In the genomic region with DNA sequence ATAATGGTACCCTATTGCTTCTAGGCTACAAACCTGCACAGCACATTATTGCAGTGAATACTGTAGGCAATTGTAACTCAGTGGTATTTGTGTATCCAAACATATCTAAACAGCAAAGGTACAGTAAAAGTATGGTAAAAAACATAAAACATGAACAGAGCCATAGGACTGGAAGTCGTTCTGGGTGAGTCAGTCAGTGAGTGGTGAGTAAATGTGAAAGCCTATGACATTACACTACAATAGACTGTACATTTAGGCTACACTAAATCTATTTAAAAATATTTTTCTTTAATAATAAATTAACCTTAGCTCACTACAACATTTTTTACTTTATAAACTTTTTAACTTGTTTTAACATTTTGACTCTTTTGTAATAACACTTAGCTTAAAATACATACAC, we compare ENCODE assay signal across 18 cellular contexts.
"Had no signal": no experiment of that assay in that cellular context is flagged by ENCODE, and none has a peak within 500 bp of the region (broad histone marks: within the 10 kb centered on the region; RNA-seq: fewer than 3 reads in every experiment).

No MANE protein-coding gene starts in this region.

- H3K9me3 Mint-ChIP-seq: activated naive CD4-positive, alpha-beta T cell treated with anti-CD3 and anti-CD28 coated beads, Interleukin-2, amount 10 ng/mL, durations not matched to agents 7 days and 5 days had no signal

- H3K4me3 Mint-ChIP-seq: activated naive CD4-positive, alpha-beta T cell treated with anti-CD3 and anti-CD28 coated beads, Interleukin-2, amount 10 ng/mL, durations not matched to agents 7 days and 5 days; neural crest cell; T-helper 17 cell had no signal

- H3K36me3 Mint-ChIP-seq: activated naive CD4-positive, alpha-beta T cell treated with anti-CD3 and anti-CD28 coated beads, Interleukin-2, amount 10 ng/mL, durations not matched to agents 7 days and 5 days had no signal

- H3K27ac ChIP-seq: epithelial cell of prostate, gastroesophageal sphincter, heart right ventricle, ovary, right lobe of liver, thoracic aorta, upper lobe of right lung had no signal

- FAIRE-seq: islet of Langerhans had no signal

- ATAC-seq: gastroesophageal sphincter, heart right ventricle, right lobe of liver, T-helper 17 cell, upper lobe of right lung had no signal

- H3K4me3 ChIP-seq: gastroesophageal sphincter, heart right ventricle, ovary, right lobe of liver, smooth muscle cell, thoracic aorta, upper lobe of right lung had no signal

- H3K27ac Mint-ChIP-seq: activated naive CD4-positive, alpha-beta T cell treated with anti-CD3 and anti-CD28 coated beads, Interleukin-2, amount 10 ng/mL, durations not matched to agents 7 days and 5 days; activated T-helper 2 cell treated with anti-CD3 and anti-CD28 coated beads, Interferon-gamma antibody, Interleukin-2, Interleukin-4, amounts not matched to agents 10 μg/mL and 5 μg/mL and 100 μg/mL, durations not matched to agents 14 hours and 24 hours and 36 hours; T-helper 17 cell had no signal

- H3K4me1 Mint-ChIP-seq: activated naive CD4-positive, alpha-beta T cell treated with anti-CD3 and anti-CD28 coated beads, Interleukin-2, amount 10 ng/mL, durations not matched to agents 7 days and 5 days; neural crest cell; T-helper 17 cell had no signal

- DNase-seq: activated CD4-positive, alpha-beta T cell treated with anti-CD3 and anti-CD28 coated beads for 4 hours; activated naive CD4-positive, alpha-beta T cell treated with anti-CD3 and anti-CD28 coated beads, Interleukin-2, amount 10 ng/mL, durations not matched to agents 7 days and 5 days; amniotic stem cell; central memory CD4-positive, alpha-beta T cell; cortex of kidney; effector CD8-positive, alpha-beta T cell; heart right ventricle; ovary; T-helper 17 cell; upper lobe of right lung had no signal
